ENCODE assay signal across 9 cellular contexts in the genomic region with DNA sequence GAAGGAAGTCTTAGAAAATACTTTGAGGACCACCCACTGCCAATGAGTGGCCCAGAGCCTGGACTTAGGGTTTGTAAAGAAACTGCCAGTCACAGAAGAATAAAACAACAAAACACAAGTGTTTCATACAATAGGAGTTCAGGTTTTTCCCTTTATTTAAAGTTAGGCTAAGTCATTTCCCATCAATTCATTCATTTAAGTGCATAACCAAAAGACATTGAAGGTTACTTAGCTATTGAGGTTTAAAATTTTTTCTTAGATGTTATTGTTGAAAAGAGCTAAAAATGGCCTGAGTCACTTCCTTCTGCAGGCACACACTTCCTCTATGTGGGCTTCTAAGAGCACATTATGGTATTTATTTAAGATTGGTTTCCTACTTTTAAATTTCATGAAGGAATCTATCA. TPM values are rescaled to one million over a fixed set of nuclear protein-coding genes. Genes with fewer than 3 reads are reported as not detected.
DNase-seq lines count a peak whose midpoint lies in the region; ATAC-seq lines count a peak whose summit lies in the region.
"Had no signal": no experiment of that assay in that cellular context is flagged by ENCODE, and none has a peak within 500 bp of the region (broad histone marks: within the 10 kb centered on the region; RNA-seq: fewer than 3 reads in every experiment).

No MANE protein-coding gene starts in this region.

- no peak for ATAC-seq in GM19328 (IDR thresholded peaks at IDR 0.05; ENCODE audit: unreplicated experiment)

- H3K9ac ChIP-seq in BLaER1 treated with 17β-estradiol and CSF1 and Interleukin-3, amounts not matched to agents 10 nM and 100 nM: peak overlapping the region; percentile 51 to 78 (median 68); a peak in 21 of 22 replicates

- no peaks in the 10 kb centered on the region for H3K9me3 ChIP-seq in BLaER1 treated with 17β-estradiol and CSF1 and Interleukin-3, amounts not matched to agents 10 nM and 100 nM (replicated peaks in 1 of 11)
- H3K9me3 ChIP-seq: sigmoid colon had no signal

- POLR2A ChIA-PET in activated CD4-positive, alpha-beta memory T cell treated with anti-CD3 and anti-CD28 coated beads, Interleukin-2, amount 10 ng/mL, durations not matched to agents 7 days and 5 days (lab: Charles Lee): interaction anchor here (1.0 to 2.6 kb wide), 11 partner anchors 18 to 338 kb away, joined by 3 to 13 read pairs (median 4); partner anchors contain the start of genes CEP57L1 and SESN1

- H3K4me1 Mint-ChIP-seq in activated CD4-positive, alpha-beta memory T cell treated with anti-CD3 and anti-CD28 coated beads, Interleukin-2, amount 10 ng/mL, durations not matched to agents 7 days and 5 days: peaks cover 47% of the 10 kb centered on the region

- peak overlapping the region; percentile 82 to 98 (median 88); a peak in 21 of 22 replicates for H3K27ac ChIP-seq in BLaER1 treated with 17β-estradiol and CSF1 and Interleukin-3, amounts not matched to agents 10 nM and 100 nM

- H3K36me3 ChIP-seq in BLaER1 treated with 17β-estradiol and CSF1 and Interleukin-3, amounts not matched to agents 10 nM and 100 nM: no peaks in the 10 kb centered on the region
- H3K36me3 ChIP-seq: sigmoid colon had no signal

- peaks cover 24% of the 10 kb centered on the region for H3K36me3 Mint-ChIP-seq in activated CD4-positive, alpha-beta memory T cell treated with anti-CD3 and anti-CD28 coated beads, Interleukin-2, amount 10 ng/mL, durations not matched to agents 7 days and 5 days (ENCODE audit: low read depth)

- no peaks in the 10 kb centered on the region for H3K27me3 ChIP-seq in BLaER1 treated with 17β-estradiol and CSF1 and Interleukin-3, amounts not matched to agents 10 nM and 100 nM
- H3K27me3 ChIP-seq: sigmoid colon had no signal

- peaks cover 7% of the 10 kb centered on the region for H3K27me3 Mint-ChIP-seq in activated CD4-positive, alpha-beta memory T cell treated with anti-CD3 and anti-CD28 coated beads, Interleukin-2, amount 10 ng/mL, durations not matched to agents 7 days and 5 days

- peak overlapping the region in 2 of 10 experiments; percentile 0 to 25; a peak in 2 of 20 replicates for H3K4me3 ChIP-seq in BLaER1 treated with 17β-estradiol and CSF1 and Interleukin-3, amounts not matched to agents 10 nM and 100 nM
- H3K4me3 ChIP-seq: sigmoid colon had no signal

- no peaks in the 10 kb centered on the region for H3K9me3 Mint-ChIP-seq in activated CD4-positive, alpha-beta memory T cell treated with anti-CD3 and anti-CD28 coated beads, Interleukin-2, amount 10 ng/mL, durations not matched to agents 7 days and 5 days

- peak; percentile 52 for DNase-seq in KG1 (lab: John Stamatoyannopoulos, UW)
- no peak for DNase-seq in activated CD4-positive, alpha-beta memory T cell treated with anti-CD3 and anti-CD28 coated beads, Interleukin-2, amount 10 ng/mL, durations not matched to agents 7 days and 5 days
- peak; percentile 7 for DNase-seq in kidney tubule cell (ENCODE audit: low spot score)
- no peak for DNase-seq in ureter (ENCODE audit: low spot score)
- no peak for DNase-seq in NCI-H1417 treated with DMSO at 0.1 percent for 48 hours (lab: John Stamatoyannopoulos, UW)
- no peak for DNase-seq in DMS153 treated with DMSO at 0.1 percent for 48 hours (lab: John Stamatoyannopoulos, UW; ENCODE audit: unreplicated experiment)
- DNase-seq: sigmoid colon had no signal

- CTCF ChIA-PET in activated CD4-positive, alpha-beta memory T cell treated with anti-CD3 and anti-CD28 coated beads, Interleukin-2, amount 10 ng/mL, durations not matched to agents 7 days and 5 days (lab: Charles Lee): interaction anchor here (0.7 to 2.1 kb wide), 5 partner anchors 10 to 55 kb away, joined by 3 to 12 read pairs (median 3); no protein-coding TSS in a partner anchor

- no peaks in the 10 kb centered on the region for H4K20me1 ChIP-seq in BLaER1 treated with 17β-estradiol and CSF1 and Interleukin-3, amounts not matched to agents 10 nM and 100 nM

- peaks cover 31 to 86% (median 71%) of the 10 kb centered on the region in 10 experiments for H3K4me1 ChIP-seq in BLaER1 treated with 17β-estradiol and CSF1 and Interleukin-3, amounts not matched to agents 10 nM and 100 nM
- H3K4me1 ChIP-seq: sigmoid colon had no signal

- H3K4me3 Mint-ChIP-seq in activated CD4-positive, alpha-beta memory T cell treated with anti-CD3 and anti-CD28 coated beads, Interleukin-2, amount 10 ng/mL, durations not matched to agents 7 days and 5 days: no peak overlapping the region

- H3K27ac Mint-ChIP-seq in activated CD4-positive, alpha-beta memory T cell treated with anti-CD3 and anti-CD28 coated beads, Interleukin-2, amount 10 ng/mL, durations not matched to agents 7 days and 5 days: peak overlapping the region; percentile 89

- H3K4me2 ChIP-seq in BLaER1 treated with 17β-estradiol and CSF1 and Interleukin-3, amounts not matched to agents 10 nM and 100 nM: peak overlapping the region; percentile 66 to 85 (median 80)

RNA-seq across cellular contexts. Expression of gene ARMC2, which starts 54.2 kb away (rescaled TPM):
- 10 to 100 TPM; 12.2 to 13.6 TPM for total RNA-seq in activated CD4-positive, alpha-beta memory T cell treated with anti-CD3 and anti-CD28 coated beads, Interleukin-2, amount 10 ng/mL, durations not matched to agents 7 days and 5 days
- 10.9 TPM for total RNA-seq in ureter

Comparison
In these comparisons a context has a peak if more than half of its experiments do, and no peak if none do; other contexts are left out.
1. DNase-seq: peak in KG1 (single experiment) and kidney tubule cell (single experiment); none in activated CD4-positive, alpha-beta memory T cell treated with anti-CD3 and anti-CD28 coated beads, Interleukin-2, amount 10 ng/mL, durations not matched to agents 7 days and 5 days (single experiment), ureter (single experiment), NCI-H1417 treated with DMSO at 0.1 percent for 48 hours (single experiment) and DMS153 treated with DMSO at 0.1 percent for 48 hours (single experiment).